Comparison of ENCODE assay signal across 34 cellular contexts in the genomic region with DNA sequence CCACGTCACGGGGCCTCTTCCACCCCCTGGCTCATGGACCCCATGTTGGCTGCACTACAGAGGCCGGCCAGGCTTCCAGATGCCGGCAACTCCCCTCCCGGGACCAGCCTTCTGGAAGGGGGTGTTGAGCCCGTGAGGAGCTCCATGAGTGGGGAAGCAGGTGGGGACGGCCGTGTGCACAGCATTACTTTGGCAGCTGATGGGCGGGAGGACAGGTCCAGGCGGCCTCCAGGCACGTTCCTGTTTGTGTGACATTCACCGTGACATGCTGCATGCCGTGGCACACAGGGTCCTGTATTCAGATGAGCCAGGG. TPM values are rescaled to one million over a fixed set of nuclear protein-coding genes. Genes with fewer than 3 reads are reported as not detected.
"Had no signal": no experiment of that assay in that cellular context is flagged by ENCODE, and none has a peak within 500 bp of the region (broad histone marks: within the 10 kb centered on the region; RNA-seq: fewer than 3 reads in every experiment).

No MANE protein-coding gene starts in this region.

- H3K4me3 Mint-ChIP-seq: activated CD4-positive, alpha-beta memory T cell treated with anti-CD3 and anti-CD28 coated beads, Interleukin-2, amount 10 ng/mL, durations not matched to agents 7 days and 5 days; activated naive CD4-positive, alpha-beta T cell treated with anti-CD3 and anti-CD28 coated beads, Interleukin-2, amount 10 ng/mL, durations not matched to agents 7 days and 5 days; activated naive CD8-positive, alpha-beta T cell; activated naive CD8-positive, alpha-beta T cell treated with anti-CD3 and anti-CD28 coated beads, Interleukin-2, amount 50 U/mL, for 24 hours; activated T-cell treated with anti-CD3 and anti-CD28 coated beads, Interleukin-2, amount 50 U/mL, for 24 hours; brain had no signal

- H3K27me3 ChIP-seq: MG63 had no signal

- H3K27ac Mint-ChIP-seq: activated CD4-positive, alpha-beta memory T cell treated with anti-CD3 and anti-CD28 coated beads, Interleukin-2, amount 10 ng/mL, durations not matched to agents 7 days and 5 days; activated naive CD4-positive, alpha-beta T cell treated with anti-CD3 and anti-CD28 coated beads, Interleukin-2, amount 10 ng/mL, durations not matched to agents 7 days and 5 days; activated naive CD8-positive, alpha-beta T cell; activated naive CD8-positive, alpha-beta T cell treated with anti-CD3 and anti-CD28 coated beads, Interleukin-2, amount 50 U/mL, for 24 hours; activated T-cell treated with anti-CD3 and anti-CD28 coated beads, Interleukin-2, amount 50 U/mL, for 24 hours; activated T-helper 2 cell treated with anti-CD3 and anti-CD28 coated beads, Interferon-gamma antibody, Interleukin-2, Interleukin-4, amounts not matched to agents 10 μg/mL and 5 μg/mL and 100 μg/mL, durations not matched to agents 14 hours and 24 hours and 36 hours had no signal

- H3K27ac ChIP-seq: PC-9, RWPE1, WERI-Rb-1 had no signal

- H3K4me1 Mint-ChIP-seq: activated CD4-positive, alpha-beta memory T cell treated with anti-CD3 and anti-CD28 coated beads, Interleukin-2, amount 10 ng/mL, durations not matched to agents 7 days and 5 days; activated naive CD4-positive, alpha-beta T cell treated with anti-CD3 and anti-CD28 coated beads, Interleukin-2, amount 10 ng/mL, durations not matched to agents 7 days and 5 days; activated naive CD8-positive, alpha-beta T cell treated with anti-CD3 and anti-CD28 coated beads, Interleukin-2, amount 50 U/mL, for 24 hours had no signal

- H3K9me3 Mint-ChIP-seq: activated CD4-positive, alpha-beta memory T cell treated with anti-CD3 and anti-CD28 coated beads, Interleukin-2, amount 10 ng/mL, durations not matched to agents 7 days and 5 days; activated naive CD4-positive, alpha-beta T cell treated with anti-CD3 and anti-CD28 coated beads, Interleukin-2, amount 10 ng/mL, durations not matched to agents 7 days and 5 days; activated naive CD8-positive, alpha-beta T cell treated with anti-CD3 and anti-CD28 coated beads, Interleukin-2, amount 50 U/mL, for 24 hours; activated T-cell treated with anti-CD3 and anti-CD28 coated beads, Interleukin-2, amount 50 U/mL, for 24 hours; activated T-helper 2 cell treated with anti-CD3 and anti-CD28 coated beads, Interferon-gamma antibody, Interleukin-2, Interleukin-4, amounts not matched to agents 10 μg/mL and 5 μg/mL and 100 μg/mL, durations not matched to agents 14 hours and 24 hours and 36 hours had no signal

- H3K36me3 ChIP-seq: MG63, WERI-Rb-1 had no signal

- H3K4me3 ChIP-seq: MG63, PC-9 had no signal

- H3K9me3 ChIP-seq: MG63 had no signal

- ATAC-seq: Right ventricle myocardium inferior had no signal

- H3K36me3 Mint-ChIP-seq: activated naive CD4-positive, alpha-beta T cell treated with anti-CD3 and anti-CD28 coated beads, Interleukin-2, amount 10 ng/mL, durations not matched to agents 7 days and 5 days; activated naive CD8-positive, alpha-beta T cell; brain had no signal

- DNase-seq: activated CD4-positive, alpha-beta memory T cell treated with anti-CD3 and anti-CD28 coated beads, Interleukin-2, amount 10 ng/mL, durations not matched to agents 7 days and 5 days; activated CD4-positive, alpha-beta T cell treated with anti-CD3 and anti-CD28 coated beads for 1 hour; activated CD4-positive, alpha-beta T cell treated with anti-CD3 and anti-CD28 coated beads for 48 hours; activated CD4-positive, CD25-positive, alpha-beta regulatory T cell; activated naive CD4-positive, alpha-beta T cell treated with anti-CD3 and anti-CD28 coated beads, Interleukin-2, amount 10 ng/mL, durations not matched to agents 7 days and 5 days; activated naive CD8-positive, alpha-beta T cell treated with anti-CD3 and anti-CD28 coated beads, Interleukin-2, amount 50 U/mL, for 24 hours; activated T-cell treated with anti-CD3 and anti-CD28 coated beads, Interleukin-2, amount 50 U/mL, for 24 hours; anterior cingulate cortex; Kasumi-1; KG1; MG63; NCI-H1092 treated with DMSO at 0.1 percent for 48 hours; NCI-H1417; NCI-H146; NCI-H1930; NCI-H2081 treated with DMSO at 0.1 percent for 48 hours; NCI-H510A; NCI-H526; NCI-H748 treated with DMSO at 0.1 percent for 48 hours; PC-9; SIG-M5; SW 1271; T-helper 1 cell; T-helper 2 cell; T-helper 9 cell; WERI-Rb-1 had no signal

RNA-seq across cellular contexts. Expression of a gene that starts 29.1 kb away (rescaled TPM):
- total RNA-seq: activated CD8-positive, alpha-beta memory T cell treated with anti-CD3 and anti-CD28 coated beads for 36 hours; OCI-LY7; SK-MEL-5 had no signal
